Comparison of ENCODE assay signal across 14 cellular contexts in the genomic region with DNA sequence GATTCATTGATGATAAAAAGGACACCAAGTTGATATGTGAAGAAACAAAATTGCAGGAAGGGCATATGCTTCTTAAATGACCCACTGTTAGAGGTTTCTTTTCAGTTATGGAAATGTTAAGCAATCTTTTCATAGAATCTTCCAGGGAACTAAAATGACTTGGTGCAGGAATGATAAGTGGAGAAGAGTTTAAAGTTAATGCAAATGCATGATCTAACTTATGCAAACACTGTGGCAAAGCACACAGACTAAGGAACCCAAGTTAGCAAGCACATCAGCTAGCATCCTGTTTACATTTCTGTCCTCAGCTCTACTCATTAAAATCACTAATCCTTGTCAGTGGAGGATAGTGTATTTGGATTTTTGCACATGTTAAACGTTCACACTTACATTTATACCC. TPM values are rescaled to one million over a fixed set of nuclear protein-coding genes. Genes with fewer than 3 reads are reported as not detected.
DNase-seq lines count a peak whose midpoint lies in the region; ATAC-seq and TF ChIP-seq lines count a peak whose summit lies in the region.
"Had no signal": no experiment of that assay in that cellular context is flagged by ENCODE, and none has a peak within 500 bp of the region (broad histone marks: within the 10 kb centered on the region; RNA-seq: fewer than 3 reads in every experiment).

No MANE protein-coding gene starts in this region.

- H3K4me1 ChIP-seq in IMR-90 (ENCODE audit: control insufficient read depth, insufficient read depth, low read length) (peaks cover 4% of the 10 kb centered on the region; the same call in 1 of the 2 replicates), Peyer's patch (no peaks in the 10 kb centered on the region)
- H3K4me1 ChIP-seq: neural progenitor cell had no signal

- no peak for TF ChIP-seq RAD21 in IMR-90 (IDR thresholded peaks at IDR 0.05; ENCODE audit: low read length)

- CTCF ChIA-PET in IMR-90 (lab: Yijun Ruan, JAX), result no interaction called here

- no peak overlapping the region for H2BK15ac ChIP-seq in IMR-90 (ENCODE audit: low read depth, low read length)

- H2AFZ ChIP-seq in IMR-90 (replicated peaks; ENCODE audit: low read length, poor library complexity), result no peak overlapping the region
- H2AFZ ChIP-seq: neural progenitor cell had no signal

- no peak overlapping the region for H4K91ac ChIP-seq in IMR-90 (ENCODE audit: insufficient read depth, low read depth, low read length)

- dilution Hi-C loops in IMR-90 (cut with HindIII; ENCODE audit: low sequenced_read_pairs, unreplicated experiment), result no loop called here

- no peak overlapping the region for H2BK20ac ChIP-seq in IMR-90 (ENCODE audit: low read depth, low read length)

- ATAC-seq in GM18909 (IDR thresholded peaks at IDR 0.05; ENCODE audit: poor library complexity, unreplicated experiment) (peak; percentile 74), GM21619 (IDR thresholded peaks at IDR 0.05; ENCODE audit: unreplicated experiment) (peak; percentile 69), IMR-90 (ENCODE audit: low read depth) (peak; percentile 93), natural killer cell (peak in 1 of 3 donors; percentile 40)

- H3K27ac ChIP-seq in IMR-90 (ENCODE audit: insufficient read depth, low read length) (no peak overlapping the region), dorsolateral prefrontal cortex (no peak overlapping the region), Peyer's patch (peak overlapping the region in 2 of 4 donors; percentile 49 to 57)
- H3K27ac ChIP-seq: neural progenitor cell had no signal

- no peaks in the 10 kb centered on the region for H3K9me3 Mint-ChIP-seq in natural killer cell
- H3K9me3 Mint-ChIP-seq: neural progenitor cell had no signal

- no peaks in the 10 kb centered on the region for H3K27me3 ChIP-seq in IMR-90 (ENCODE audit: control insufficient read depth, insufficient read depth, low read length)
- no peaks in the 10 kb centered on the region for H3K27me3 ChIP-seq in dorsolateral prefrontal cortex
- H3K27me3 ChIP-seq in Peyer's patch, result no peaks in the 10 kb centered on the region
- H3K27me3 ChIP-seq: neural progenitor cell had no signal

- H2AK5ac ChIP-seq in IMR-90 (ENCODE audit: low read depth, low read length), result no peak overlapping the region

- no TSS peak for BruUV-seq in IMR-90 (replicated peaks; lab: Mats Ljungman, UMichigan)

- POLR2A ChIA-PET in IMR-90 (lab: Charles Lee; ENCODE audit: unreplicated experiment), result no interaction called here

- no peak overlapping the region for H3K56ac ChIP-seq in IMR-90 (ENCODE audit: extremely low read depth, insufficient read depth, low read length)

- H4K8ac ChIP-seq in IMR-90 (ENCODE audit: low read depth in 2 of 2, low read length in 2 of 2), result no peak overlapping the region

- H4K5ac ChIP-seq in IMR-90 (ENCODE audit: low read depth, low read length), result no peak overlapping the region

- no peak for TF ChIP-seq CTCF in IMR-90 (conservative IDR thresholded peaks at IDR 0.05; ENCODE audit: low read depth, low read length)
- no peak for TF ChIP-seq CTCF in natural killer cell (IDR thresholded peaks at IDR 0.05)
- TF ChIP-seq CTCF in dorsolateral prefrontal cortex (IDR thresholded peaks at IDR 0.05 in 54 of 56, conservative IDR thresholded peaks at IDR 0.05 in 2 of 56; ENCODE audit: low read depth in 1 of 56, partially characterized antibody in 56 of 56), result no peak
- no peak for TF ChIP-seq CTCF in Peyer's patch (IDR thresholded peaks at IDR 0.05)

- H3K23ac ChIP-seq in IMR-90 (ENCODE audit: low read depth, low read length), result no peak overlapping the region

- H3K27ac Mint-ChIP-seq in natural killer cell, result peak overlapping the region; percentile 55 to 71
- H3K27ac Mint-ChIP-seq: neural progenitor cell had no signal

- H4K20me1 ChIP-seq in IMR-90 (ENCODE audit: insufficient read depth, low read length), result no peaks in the 10 kb centered on the region

- H3K79me1 ChIP-seq in IMR-90 (ENCODE audit: low read depth in 1 of 2, low read length in 2 of 2), result no peaks in the 10 kb centered on the region

- no peak overlapping the region for H3K9ac ChIP-seq in IMR-90 (ENCODE audit: low read depth, low read length)
- H3K9ac ChIP-seq: neural progenitor cell had no signal

- no peaks in the 10 kb centered on the region for H3K27me3 Mint-ChIP-seq in natural killer cell (ENCODE audit: low read depth in 2 of 2)

- H3K4me2 ChIP-seq in IMR-90 (ENCODE audit: low read depth, low read length), result no peak overlapping the region
- H3K4me2 ChIP-seq: neural progenitor cell had no signal

- H3K4me1 Mint-ChIP-seq in natural killer cell, result peaks cover 17 to 23% of the 10 kb centered on the region in 2 donors

- in situ Hi-C loops in IMR-90 (cut with MboI; ENCODE audit: low sequenced_read_pairs), result no loop called here

- no CpG with 5 or more reads among the region's 1 CpG for WGBS in IMR-90 (ENCODE audit: extremely low coverage in 2 of 2, insufficient read length in 1 of 2), 2 experiments

- H2BK5ac ChIP-seq in IMR-90 (ENCODE audit: low read depth, low read length, poor library complexity, severe bottlenecking), result no peak overlapping the region

- DNase-seq in IMR-90 (peak; percentile 78), natural killer cell (no peak), dorsolateral prefrontal cortex (no peak), Peyer's patch (no peak), DMS79 treated with DMSO at 0.1 percent for 48 hours (lab: John Stamatoyannopoulos, UW) (no peak)
- DNase-seq: activated gamma-delta T cell treated with Interleukin-2 at 50 U/mL for 16 hours; caudate nucleus; DND-41; stimulated activated CD8-positive, alpha-beta memory T cell treated with anti-CD3 and anti-CD28 coated beads, Interleukin-4, amount 100 ng/mL, for 48 hours had no signal

- TF ChIP-seq POLR2A in IMR-90 (IDR thresholded peaks at IDR 0.05; ENCODE audit: low read depth, low read length) (no peak), Peyer's patch (IDR thresholded peaks at IDR 0.05) (no peak)

- H3K14ac ChIP-seq in IMR-90 (replicated peaks; ENCODE audit: low read depth, low read length), result no peak overlapping the region

- no peak overlapping the region for H3K18ac ChIP-seq in IMR-90 (ENCODE audit: low read depth, low read length)

- H3K4me3 ChIP-seq in IMR-90 (ENCODE audit: insufficient read depth, low read depth, low read length) (no peak overlapping the region), dorsolateral prefrontal cortex (no peak overlapping the region), Peyer's patch (no peak overlapping the region)
- H3K4me3 ChIP-seq: neural progenitor cell had no signal

- no peaks in the 10 kb centered on the region for H3K36me3 Mint-ChIP-seq in natural killer cell
- H3K36me3 Mint-ChIP-seq: neural progenitor cell had no signal

- H3K36me3 ChIP-seq in IMR-90 (ENCODE audit: control insufficient read depth, insufficient read depth, low read length) (no peaks in the 10 kb centered on the region), Peyer's patch (no peaks in the 10 kb centered on the region)
- H3K36me3 ChIP-seq: neural progenitor cell had no signal

- no peak overlapping the region for H2BK120ac ChIP-seq in IMR-90 (ENCODE audit: low read depth, low read length)

- no peak overlapping the region for H3K4ac ChIP-seq in IMR-90 (ENCODE audit: low read depth, low read length)

- H3K9me3 ChIP-seq in IMR-90 (ENCODE audit: control insufficient read depth, insufficient read depth, low read length) (no peaks in the 10 kb centered on the region), Peyer's patch (no peaks in the 10 kb centered on the region)

- intact Hi-C loops in IMR-90 (cut with micrococcal nuclease), result no loop called here
- intact Hi-C loops in natural killer cell (cut with micrococcal nuclease), result no loop called here
- intact Hi-C loops in dorsolateral prefrontal cortex (cut with DNase I), result no loop called here

- no peak overlapping the region for H3K4me3 Mint-ChIP-seq in natural killer cell
- H3K4me3 Mint-ChIP-seq: neural progenitor cell had no signal

- H2AK9ac ChIP-seq in IMR-90 (replicated peaks; ENCODE audit: low read depth, low read length, poor library complexity), result no peak overlapping the region

- no peaks in the 10 kb centered on the region for H3K9me1 ChIP-seq in IMR-90 (ENCODE audit: insufficient read depth, low read length)

RNA-seq across cellular contexts. Expression of a gene that starts 9.3 kb away (rescaled TPM):
- not detected in 2 replicates for total RNA-seq in IMR-90 (2012; rRNA removed)
- polyA plus RNA-seq in IMR-90 (2012; rRNA removed), result not detected in 2 replicates
- not detected in 2 replicates for polyA plus RNA-seq in IMR-90 (2012; cell fraction: cytosol; rRNA removed)
- not detected in 2 replicates for polyA plus RNA-seq in IMR-90 (2012; cell fraction: nucleus; rRNA removed; ENCODE audit: low replicate concordance)
- under 1 TPM in 2 of 3 donors, not detected in 1; 0.16 to 0.19 TPM for total RNA-seq in natural killer cell
- total RNA-seq in dorsolateral prefrontal cortex, result under 1 TPM in 20 of 120 experiments, not detected in 100; 0.10 to 0.43 (median 0.18) TPM
- total RNA-seq in Peyer's patch, result 1 to 10 TPM in 3 of 4 donors, not detected in 1; 1.1 to 6.5 (median 2.5) TPM
- total RNA-seq: kidney epithelial cell, LHCN-M2 had no signal

RNA-seq across cellular contexts. Expression of a gene that starts 37.1 kb away (rescaled TPM):
- total RNA-seq in IMR-90 (2012; rRNA removed) (18.6 and 25.6 TPM in 2 replicates), natural killer cell (10 to 100 TPM; 36.7 to 60.5 (median 54.7) TPM), dorsolateral prefrontal cortex (10 to 100 TPM; 10.0 to 28.4 (median 18.1) TPM), Peyer's patch (10 to 100 TPM; 34.8 to 43.7 (median 38.3) TPM)
- polyA plus RNA-seq in IMR-90 (2012; rRNA removed), result 14.3 and 15.4 TPM in 2 replicates
- polyA plus RNA-seq in IMR-90 (2012; cell fraction: cytosol; rRNA removed), result 4.9 and 7.1 TPM in 2 replicates
- 19.9 and 31.5 TPM in 2 replicates for polyA plus RNA-seq in IMR-90 (2012; cell fraction: nucleus; rRNA removed; ENCODE audit: low replicate concordance)

RNA-seq across cellular contexts. Expression of a gene that starts 37.3 kb away (rescaled TPM):
- total RNA-seq in IMR-90 (2012; rRNA removed) (2.5 and 3.4 TPM in 2 replicates), natural killer cell (1 to 10 TPM; 2.3 to 2.8 (median 2.5) TPM), dorsolateral prefrontal cortex (100 to 1,000 TPM in 114 of 120 experiments, 10 to 100 TPM in 6; 83.0 to 177 (median 133) TPM), Peyer's patch (under 1 TPM in 3 of 4 donors, not detected in 1; 0.66 to 0.83 (median 0.80) TPM)
- polyA plus RNA-seq in IMR-90 (2012; rRNA removed), result 3.7 and 4.3 TPM in 2 replicates
- polyA plus RNA-seq in IMR-90 (2012; cell fraction: cytosol; rRNA removed), result 2.4 and 3.9 TPM in 2 replicates
- polyA plus RNA-seq in IMR-90 (2012; cell fraction: nucleus; rRNA removed; ENCODE audit: low replicate concordance), result 4.2 and 4.6 TPM in 2 replicates

RNA-seq across cellular contexts. Expression of a gene that starts 40.5 kb away (rescaled TPM):
- total RNA-seq in IMR-90 (2012; rRNA removed) (not detected in 2 replicates), natural killer cell (not detected), dorsolateral prefrontal cortex (10 to 100 TPM in 2 of 120 experiments, 1 to 10 TPM in 93, under 1 TPM in 21, not detected in 4; 0.32 to 13.2 (median 2.1) TPM), Peyer's patch (100 to 1,000 TPM in 3 of 4 donors, 10 to 100 TPM in 1; 54.5 to 162 (median 130) TPM)
- 0.07 TPM in 1 of 2 replicates, not detected in the other for polyA plus RNA-seq in IMR-90 (2012; rRNA removed)
- polyA plus RNA-seq in IMR-90 (2012; cell fraction: cytosol; rRNA removed), result 0.42 TPM in 1 of 2 replicates, not detected in the other
- 0.05 and 0.06 TPM in 2 replicates for polyA plus RNA-seq in IMR-90 (2012; cell fraction: nucleus; rRNA removed; ENCODE audit: low replicate concordance)
- total RNA-seq: LHCN-M2 had no signal

RNA-seq across cellular contexts. Expression of a gene that starts 55.9 kb away (rescaled TPM):
- total RNA-seq in IMR-90 (2012; rRNA removed) (22.6 and 25.0 TPM in 2 replicates), natural killer cell (100 to 1,000 TPM; 168 to 219 (median 186) TPM), dorsolateral prefrontal cortex (100 to 1,000 TPM in 70 of 120 experiments, 10 to 100 TPM in 50; 67.5 to 174 (median 103) TPM), Peyer's patch (10 to 100 TPM; 47.0 to 88.0 (median 55.9) TPM)
- 291 and 334 TPM in 2 replicates for polyA plus RNA-seq in IMR-90 (2012; rRNA removed)
- 247 and 450 TPM in 2 replicates for polyA plus RNA-seq in IMR-90 (2012; cell fraction: cytosol; rRNA removed)
- polyA plus RNA-seq in IMR-90 (2012; cell fraction: nucleus; rRNA removed; ENCODE audit: low replicate concordance), result 390 and 724 TPM in 2 replicates

Comparison
In these comparisons a context has a peak if more than half of its experiments do, and no peak if none do; other contexts are left out.
1. RNA of a gene that starts 37.3 kb away (total RNA-seq): 83.0 to 177 TPM in dorsolateral prefrontal cortex; 2.5 to 3.4 TPM in IMR-90, 2.3 to 2.8 TPM in natural killer cell and 0.66 to 0.83 TPM in Peyer's patch; every median in the first group is over 10 times any median in the second.